ENCODE assay signal across 26 cellular contexts in the genomic region with DNA sequence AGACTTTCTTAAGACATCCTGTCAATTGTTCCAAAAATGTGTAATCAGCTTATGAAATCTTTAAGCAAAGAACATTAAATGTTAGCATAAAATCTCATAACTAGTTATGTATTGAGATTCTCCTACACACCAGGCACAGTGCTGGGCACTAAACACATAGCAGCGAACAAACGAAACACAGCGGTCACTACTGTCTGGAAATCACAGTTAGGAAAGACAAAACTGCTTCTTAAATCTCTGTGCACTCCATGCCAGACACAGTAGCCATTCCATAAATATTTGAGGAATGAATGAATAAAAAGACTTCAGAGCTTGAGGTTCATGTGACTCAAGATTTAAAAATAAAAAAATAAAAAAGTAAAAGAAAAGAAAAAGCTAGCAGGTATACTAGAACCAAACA. TPM values are rescaled to one million over a fixed set of nuclear protein-coding genes. Genes with fewer than 3 reads are reported as not detected.
"Had no signal": no experiment of that assay in that cellular context is flagged by ENCODE, and none has a peak within 500 bp of the region (broad histone marks: within the 10 kb centered on the region; RNA-seq: fewer than 3 reads in every experiment).

No MANE protein-coding gene starts in this region.

- H3K4me1 ChIP-seq: ascending aorta had no signal

- ATAC-seq: activated CD8-positive, alpha-beta T cell treated with anti-CD3 and anti-CD28 coated beads, Interleukin-2, amount 10 ng/mL, durations not matched to agents 7 days and 5 days; T-helper 17 cell had no signal

- H3K27ac ChIP-seq: ascending aorta had no signal

- H3K4me3 ChIP-seq: ascending aorta had no signal

- H3K4me3 Mint-ChIP-seq: activated CD8-positive, alpha-beta T cell treated with anti-CD3 and anti-CD28 coated beads, Interleukin-2, amount 10 ng/mL, durations not matched to agents 7 days and 5 days; activated naive CD4-positive, alpha-beta T cell treated with anti-CD3 and anti-CD28 coated beads, Interleukin-2, amount 50 U/mL, for 24 hours; T-helper 17 cell; WTC11 had no signal

- H3K9me3 ChIP-seq: ascending aorta had no signal

- H3K27me3 Mint-ChIP-seq: brain, T-helper 17 cell had no signal

- DNase-seq: activated CD4-positive, alpha-beta T cell treated with anti-CD3 and anti-CD28 coated beads for 48 hours; activated CD4-positive, alpha-beta T cell treated with anti-CD3 and anti-CD28 coated beads, Interleukin-2, amount 50 U/mL, for 4 hours; activated CD4-positive, CD25-positive, alpha-beta regulatory T cell treated with anti-CD3 and anti-CD28 coated beads, Interleukin-2, amount 50 U/mL, for 72 hours; activated CD8-positive, alpha-beta memory T cell treated with anti-CD3 and anti-CD28 coated beads, Interleukin-2, amount 50 U/mL, for 48 hours; activated CD8-positive, alpha-beta T cell treated with anti-CD3 and anti-CD28 coated beads, Interleukin-2, amount 10 ng/mL, durations not matched to agents 7 days and 5 days; activated T-cell treated with anti-CD3 and anti-CD28 coated beads, Interleukin-2, amount 50 U/mL, for 1 hour; KG1; NCI-H1092; NCI-H1417; NCI-H1930; NCI-H2171; NCI-H2227 treated with DMSO at 0.1 percent for 48 hours; NCI-H526 treated with DMSO at 0.1 percent for 48 hours; NCI-H82; SIG-M5; T-helper 17 cell; T-helper 9 cell had no signal

- H3K27ac Mint-ChIP-seq: activated CD8-positive, alpha-beta T cell treated with anti-CD3 and anti-CD28 coated beads, Interleukin-2, amount 10 ng/mL, durations not matched to agents 7 days and 5 days; activated naive CD4-positive, alpha-beta T cell treated with anti-CD3 and anti-CD28 coated beads, Interleukin-2, amount 50 U/mL, for 24 hours; T-helper 17 cell had no signal

- H3K36me3 Mint-ChIP-seq: activated naive CD4-positive, alpha-beta T cell treated with anti-CD3 and anti-CD28 coated beads, Interleukin-2, amount 50 U/mL, for 24 hours had no signal

- H3K36me3 ChIP-seq: ascending aorta had no signal

- H3K4me1 Mint-ChIP-seq: activated naive CD4-positive, alpha-beta T cell treated with anti-CD3 and anti-CD28 coated beads, Interleukin-2, amount 50 U/mL, for 24 hours; T-helper 17 cell had no signal

- H3K9me3 Mint-ChIP-seq: activated naive CD4-positive, alpha-beta T cell treated with anti-CD3 and anti-CD28 coated beads, Interleukin-2, amount 50 U/mL, for 24 hours; WTC11 had no signal

- H3K27me3 ChIP-seq: ascending aorta had no signal

RNA-seq across cellular contexts. Expression of a gene that starts 20.1 kb away (rescaled TPM):
- total RNA-seq: activated CD8-positive, alpha-beta T cell treated with anti-CD3 and anti-CD28 coated beads, Interleukin-2, amount 10 ng/mL, durations not matched to agents 7 days and 5 days; ascending aorta; LHCN-M2; M059J; NCI-H460; OCI-LY7; RPMI7951; T-helper 17 cell had no signal
